Comparison of ENCODE assay signal across 10 cellular contexts in genomic region chr22:38175206-38176118, GRCh38. TPM values are rescaled to one million over a fixed set of nuclear protein-coding genes. Genes with fewer than 3 reads are reported as not detected.
DNase-seq lines count a peak whose midpoint lies in the region; ATAC-seq, FAIRE-seq and TF ChIP-seq lines count a peak whose summit lies in the region.
"Had no signal": no experiment of that assay in that cellular context is flagged by ENCODE, and none has a peak within 500 bp of the region (broad histone marks: within the 10 kb centered on the region; RNA-seq: fewer than 3 reads in every experiment).

No MANE protein-coding gene starts in this region.

- no peaks in the 10 kb centered on the region for H3K27me3 ChIP-seq in GM12878 (replicated peaks in 1 of 2; ENCODE audit: control insufficient read depth in 2 of 2, insufficient read depth in 2 of 2, low read length in 1 of 2)
- H3K27me3 ChIP-seq in mucosa of rectum (ENCODE audit: control insufficient read depth in 2 of 2, insufficient read depth in 2 of 2, low read length in 2 of 2), result no peaks in the 10 kb centered on the region
- H3K27me3 ChIP-seq in testis, result no peaks in the 10 kb centered on the region

- POLR2A ChIA-PET in GM12878 (lab: Charles Lee), result interaction anchor here (0.8 to 0.9 kb wide), 2 partner anchors 11 to 24 kb away, joined by 3 read pairs; no protein-coding TSS in a partner anchor

- 88% methylated on average over 17 of the region's 17 CpGs for WGBS in GM12878 (ENCODE audit: insufficient coverage, insufficient replicate concordance, low lambda C conversion rate, missing lambda C conversion rate)
- WGBS in testis, 2 donors, result 93 to 98% methylated on average over 13 to 17 of the region's 17 CpGs

- CTCF ChIA-PET in activated CD8-positive, alpha-beta memory T cell treated with anti-CD3 and anti-CD28 coated beads, Interleukin-2, amount 10 ng/mL, durations not matched to agents 7 days and 5 days (lab: Charles Lee), result interaction anchor here (0.9 to 1.6 kb wide), 4 partner anchors 24 to 61 kb away, joined by 3 to 6 read pairs (median 3); no protein-coding TSS in a partner anchor
- CTCF ChIA-PET in GM12878 (lab: Yijun Ruan, JAX), result interaction anchor here (1.1 kb wide), 1 partner anchor 10 kb away, joined by 4 read pairs; no protein-coding TSS in a partner anchor

- RAD21 ChIA-PET in GM12878 (lab: Charles Lee; ENCODE audit: unreplicated experiment), result interaction anchor here (1.0 to 2.1 kb wide), 3 partner anchors 28 to 44 kb away, joined by 3 to 7 read pairs (median 3); no protein-coding TSS in a partner anchor

- TF ChIP-seq POLR2A in GM12878 (IDR thresholded peaks at IDR 0.05; ENCODE audit: low read depth, low read length) (no peak), testis (IDR thresholded peaks at IDR 0.05) (no peak)

- H3K4me3 ChIP-seq in GM12878 (no peak overlapping the region), mucosa of rectum (ENCODE audit: low read length in 2 of 2) (no peak overlapping the region), testis (no peak overlapping the region)

- H3K27ac ChIP-seq in GM12878 (ENCODE audit: control insufficient read depth, insufficient read depth) (peak overlapping the region; percentile 87), mucosa of rectum (ENCODE audit: low read depth in 2 of 2, low read length in 2 of 2) (peak overlapping the region; percentile 11 to 70), testis (peak overlapping the region; percentile 73 to 98)

- no peak for ATAC-seq in activated CD8-positive, alpha-beta memory T cell treated with anti-CD3 and anti-CD28 coated beads, Interleukin-2, amount 10 ng/mL, durations not matched to agents 7 days and 5 days
- ATAC-seq in GM12878, result no peak

- H3K79me2 ChIP-seq in GM12878 (ENCODE audit: control insufficient read depth, insufficient read depth, low read length), result peaks cover 17% of the 10 kb centered on the region

- H3K4me1 Mint-ChIP-seq in activated CD8-positive, alpha-beta memory T cell treated with anti-CD3 and anti-CD28 coated beads, Interleukin-2, amount 10 ng/mL, durations not matched to agents 7 days and 5 days, result peaks cover 64% of the 10 kb centered on the region

- TF ChIP-seq RAD21 in GM12878 (IDR thresholded peaks at IDR 0.05; ENCODE audit: insufficient read depth, low read depth, low read length), result no peak

- TF ChIP-seq EP300 in GM12878 (IDR thresholded peaks at IDR 0.05; ENCODE audit: borderline replicate concordance in 1 of 2, control insufficient read depth in 1 of 2, low read depth in 2 of 2, low read length in 2 of 2), result no peak

- no peak overlapping the region for H3K4me3 Mint-ChIP-seq in activated CD8-positive, alpha-beta memory T cell treated with anti-CD3 and anti-CD28 coated beads, Interleukin-2, amount 10 ng/mL, durations not matched to agents 7 days and 5 days

- no peak for DNase-seq in activated CD8-positive, alpha-beta memory T cell treated with anti-CD3 and anti-CD28 coated beads, Interleukin-2, amount 10 ng/mL, durations not matched to agents 7 days and 5 days
- DNase-seq in activated CD8-positive, alpha-beta memory T cell treated with anti-CD3 and anti-CD28 coated beads for 24 hours, result no peak
- DNase-seq in GM12878 (ENCODE audit: low read depth, low spot score) (no peak), testis (no peak), DMS79 (lab: John Stamatoyannopoulos, UW) (no peak), COLO829 (ENCODE audit: low spot score) (no peak), SHP77 treated with DMSO at 0.1 percent for 48 hours (lab: John Stamatoyannopoulos, UW) (no peak)

- no peak overlapping the region for H2AFZ ChIP-seq in GM12878 (ENCODE audit: control insufficient read depth, low read depth, low read length)

- intact Hi-C loops in GM12878 (cut with micrococcal nuclease; ENCODE audit: unreplicated experiment), result loop anchor here (5.0 kb wide), 1 partner anchor 37 kb away; no protein-coding TSS in a partner anchor
- intact Hi-C loops in testis (cut with DNase I; ENCODE audit: low total_unique reads), result no loop called here

- no peaks in the 10 kb centered on the region for H3K36me3 ChIP-seq in GM12878 (ENCODE audit: control insufficient read depth in 2 of 2, insufficient read depth in 2 of 2, low read length in 1 of 2)
- no peaks in the 10 kb centered on the region for H3K36me3 ChIP-seq in mucosa of rectum (ENCODE audit: control insufficient read depth in 2 of 2, insufficient read depth in 2 of 2, low read length in 2 of 2)
- no peaks in the 10 kb centered on the region for H3K36me3 ChIP-seq in testis (ENCODE audit: low read depth, missing control alignments)

- H3K27me3 Mint-ChIP-seq in activated CD8-positive, alpha-beta memory T cell treated with anti-CD3 and anti-CD28 coated beads, Interleukin-2, amount 10 ng/mL, durations not matched to agents 7 days and 5 days, result no peaks in the 10 kb centered on the region
- H3K27me3 Mint-ChIP-seq: T-cell had no signal

- no peak for FAIRE-seq in GM12878 (lab: Jason Lieb, UNC)
- FAIRE-seq: A204.1 had no signal

- TF ChIP-seq CTCF in GM12878 (IDR thresholded peaks at IDR 0.05 in 2 of 3, conservative IDR thresholded peaks at IDR 0.05 in 1 of 3; ENCODE audit: control insufficient read depth in 2 of 3, extremely low read depth in 1 of 3, insufficient read depth in 1 of 3, low read depth in 3 of 3, low read length in 3 of 3), result no peak
- no peak for TF ChIP-seq CTCF in testis (IDR thresholded peaks at IDR 0.05)

- SMC1A ChIA-PET in GM12878 (lab: Charles Lee; ENCODE audit: uncharacterized antibody, unreplicated experiment), result interaction anchor here (0.6 to 2.1 kb wide), 6 partner anchors 9 to 85 kb away, joined by 3 to 9 read pairs (median 4); no protein-coding TSS in a partner anchor

- H3K27ac Mint-ChIP-seq in activated CD8-positive, alpha-beta memory T cell treated with anti-CD3 and anti-CD28 coated beads, Interleukin-2, amount 10 ng/mL, durations not matched to agents 7 days and 5 days, result peak overlapping the region; percentile 57

- H3K9me3 Mint-ChIP-seq in activated CD8-positive, alpha-beta memory T cell treated with anti-CD3 and anti-CD28 coated beads, Interleukin-2, amount 10 ng/mL, durations not matched to agents 7 days and 5 days (ENCODE audit: low read depth), result no peaks in the 10 kb centered on the region
- H3K9me3 Mint-ChIP-seq: T-cell had no signal

- no TSS peak for BruUV-seq in GM12878 (replicated peaks; lab: Mats Ljungman, UMichigan)

- H3K9ac ChIP-seq in GM12878 (ENCODE audit: control insufficient read depth, insufficient read depth, low read length) (peak overlapping the region; percentile 62; the same call in 1 of the 2 replicates), mucosa of rectum (ENCODE audit: low read depth in 1 of 2, low read length in 2 of 2) (no peak overlapping the region)

- H4K20me1 ChIP-seq in GM12878 (ENCODE audit: control insufficient read depth, insufficient read depth), result no peaks in the 10 kb centered on the region

- peak overlapping the region; percentile 83; the same call in 1 of the 2 replicates for H3K4me2 ChIP-seq in GM12878 (ENCODE audit: control insufficient read depth, insufficient read depth)

- in situ Hi-C loops in GM12878 (cut with MboI), result no loop called here

- H3K36me3 Mint-ChIP-seq in activated CD8-positive, alpha-beta memory T cell treated with anti-CD3 and anti-CD28 coated beads, Interleukin-2, amount 10 ng/mL, durations not matched to agents 7 days and 5 days, result no peaks in the 10 kb centered on the region

- H3K9me3 ChIP-seq in GM12878 (replicated peaks; ENCODE audit: control insufficient read depth, insufficient read depth, low read length), result no peaks in the 10 kb centered on the region
- H3K9me3 ChIP-seq in mucosa of rectum (ENCODE audit: control insufficient read depth in 2 of 2, low read length in 2 of 2), result no peaks in the 10 kb centered on the region
- H3K9me3 ChIP-seq in testis, result no peaks in the 10 kb centered on the region

- H3K4me1 ChIP-seq in GM12878 (ENCODE audit: control insufficient read depth, insufficient read depth, low read length) (peaks cover 45% of the 10 kb centered on the region), mucosa of rectum (ENCODE audit: control insufficient read depth in 2 of 2, insufficient read depth in 2 of 2, low read length in 2 of 2) (peaks cover 33 to 42% of the 10 kb centered on the region in 2 donors), testis (peaks cover 26% of the 10 kb centered on the region)

RNA-seq across cellular contexts. Expression of gene PLA2G6, which starts 6.2 kb away (rescaled TPM):
- 10 to 100 TPM; 41.1 to 71.4 TPM for total RNA-seq in activated CD8-positive, alpha-beta memory T cell treated with anti-CD3 and anti-CD28 coated beads, Interleukin-2, amount 10 ng/mL, durations not matched to agents 7 days and 5 days
- total RNA-seq in GM12878 (2013; cell fraction: nucleolus; rRNA removed), result 187 and 240 TPM in 2 replicates
- total RNA-seq in GM12878 (2014; rRNA removed) (17.3 and 20.3 TPM in 2 replicates), GM12878 (2014; rRNA removed; fragmentation: Illumina TruSeq; extraction: Trizol) (11.7 and 13.5 TPM in 2 replicates), GM12878 (2021) (16.7 and 23.2 TPM in 2 replicates), testis (100 to 1,000 TPM in 1 of 2 donors, 10 to 100 TPM in 1; 89.4 to 122 TPM)
- polyA plus RNA-seq in GM12878 (2011; ENCODE audit: low read depth), result 14.0 TPM
- polyA plus RNA-seq in GM12878 (2011; rRNA removed) (25.3 and 42.2 TPM in 2 replicates), GM12878 (2014; fragmentation: Illumina TruSeq; extraction: Trizol) (14.2 and 18.9 TPM in 2 replicates), GM12878 (2014; fragmentation: Nextera tagmentation; extraction: Ambion mirVana) (under 1 TPM; 0.15 to 0.27 TPM), GM12878 (2014; rRNA removed) (28.1 and 30.7 TPM in 2 replicates), GM12878 (2016; fragmentation: Nextera tagmentation; extraction: Ambion mirVana) (10 to 100 TPM; 10.0 to 12.6 TPM), testis (ENCODE audit: insufficient read depth, low read depth, low replicate concordance) (135 TPM)
- 37.1 and 42.6 TPM in 2 replicates for polyA plus RNA-seq in GM12878 (2011; cell fraction: cytosol; rRNA removed)
- 377 and 471 TPM in 2 replicates for polyA plus RNA-seq in GM12878 (2011; cell fraction: nucleus; rRNA removed)
- polyA plus RNA-seq in GM12878 (2012), result 37.9 and 41.3 TPM in 2 replicates
- polyA minus RNA-seq in GM12878 (2011; rRNA and poly(A)+ RNA removed), result 69.2 and 114 TPM in 2 replicates
- polyA minus RNA-seq in GM12878 (2011; cell fraction: cytosol; rRNA and poly(A)+ RNA removed), result 15.9 and 17.0 TPM in 2 replicates
- polyA minus RNA-seq in GM12878 (2011; cell fraction: nucleus; rRNA and poly(A)+ RNA removed), result 122 and 142 TPM in 2 replicates

RNA-seq across cellular contexts. Expression of gene MAFF, which starts 26.3 kb away (rescaled TPM):
- total RNA-seq in activated CD8-positive, alpha-beta memory T cell treated with anti-CD3 and anti-CD28 coated beads, Interleukin-2, amount 10 ng/mL, durations not matched to agents 7 days and 5 days, result 1 to 10 TPM; 6.6 to 7.8 TPM
- 6.2 and 10.1 TPM in 2 replicates for total RNA-seq in GM12878 (2013; cell fraction: nucleolus; rRNA removed)
- total RNA-seq in GM12878 (2014; rRNA removed) (1.0 and 1.1 TPM in 2 replicates), GM12878 (2014; rRNA removed; fragmentation: Illumina TruSeq; extraction: Trizol) (0.54 and 0.88 TPM in 2 replicates), GM12878 (2021) (0.87 and 1.4 TPM in 2 replicates), testis (1 to 10 TPM; 3.7 to 5.8 TPM)
- 0.91 TPM for polyA plus RNA-seq in GM12878 (2011; ENCODE audit: low read depth)
- polyA plus RNA-seq in GM12878 (2011; rRNA removed) (1.9 and 2.3 TPM in 2 replicates), GM12878 (2014; fragmentation: Illumina TruSeq; extraction: Trizol) (0.57 and 0.81 TPM in 2 replicates), GM12878 (2014; fragmentation: Nextera tagmentation; extraction: Ambion mirVana) (under 1 TPM in 1 of 2 experiments, not detected in 1; 0.22 TPM), GM12878 (2014; rRNA removed) (1.0 and 1.3 TPM in 2 replicates), GM12878 (2016; fragmentation: Nextera tagmentation; extraction: Ambion mirVana) (under 1 TPM; 0.32 to 0.78 TPM), testis (ENCODE audit: insufficient read depth, low read depth, low replicate concordance) (3.2 TPM)
- 2.7 and 3.2 TPM in 2 replicates for polyA plus RNA-seq in GM12878 (2011; cell fraction: cytosol; rRNA removed)
- 1.8 TPM in 2 replicates for polyA plus RNA-seq in GM12878 (2011; cell fraction: nucleus; rRNA removed)
- 2.4 and 4.9 TPM in 2 replicates for polyA plus RNA-seq in GM12878 (2012)
- polyA minus RNA-seq in GM12878 (2011; rRNA and poly(A)+ RNA removed), result 0.80 and 1.8 TPM in 2 replicates
- polyA minus RNA-seq in GM12878 (2011; cell fraction: cytosol; rRNA and poly(A)+ RNA removed), result 0.62 and 2.9 TPM in 2 replicates
- polyA minus RNA-seq in GM12878 (2011; cell fraction: nucleus; rRNA and poly(A)+ RNA removed), result 2.2 and 2.4 TPM in 2 replicates
